Comparison of ENCODE assay signal across 22 cellular contexts in genomic region chr1:43938383-43938782, GRCh38. TPM values are rescaled to one million over a fixed set of nuclear protein-coding genes. Genes with fewer than 3 reads are reported as not detected.
A peak's percentile ranks its signal among the peaks of the same experiment; 100 is the strongest.
DNase-seq lines count a peak whose midpoint lies in the region; ATAC-seq, FAIRE-seq and TF ChIP-seq lines count a peak whose summit lies in the region.
"Had no signal": no experiment of that assay in that cellular context is flagged by ENCODE, and none has a peak within 500 bp of the region (broad histone marks: within the 10 kb centered on the region; RNA-seq: fewer than 3 reads in every experiment).

No MANE protein-coding gene starts in this region.

- peak overlapping the region; percentile 6 for H3K9ac ChIP-seq in keratinocyte (ENCODE audit: control insufficient read depth, extremely low read depth, insufficient read depth, low read length)

- no peaks in the 10 kb centered on the region for H3K9me1 ChIP-seq in keratinocyte (ENCODE audit: control insufficient read depth, extremely low read depth, insufficient read depth, low read length)

- no peak for FAIRE-seq in keratinocyte (lab: Jason Lieb, UNC)

- intact Hi-C loops in spleen (cut with DNase I; ENCODE audit: low total_unique reads): loop anchor here (10.0 kb wide), 1 partner anchor 414 kb away; no protein-coding TSS in a partner anchor

- 87 to 91% (median 91%) methylated on average over 10 of the region's 10 CpGs for WGBS in spleen, 5 donors

- ATAC-seq in GM18858 (IDR thresholded peaks at IDR 0.05; ENCODE audit: unreplicated experiment) (no peak), HG03095 (IDR thresholded peaks at IDR 0.05; ENCODE audit: unreplicated experiment) (no peak)
- ATAC-seq: Panc1, SK-N-SH treated with all-trans-retinoic acid at 6 μM for 48 hours had no signal

- H2AFZ ChIP-seq in keratinocyte (ENCODE audit: control insufficient read depth, low read length): no peak overlapping the region

- H3K27ac ChIP-seq in keratinocyte (ENCODE audit: control insufficient read depth, insufficient read depth, low read length): no peak overlapping the region
- H3K27ac ChIP-seq in spleen: no peak overlapping the region
- H3K27ac ChIP-seq: 22Rv1 had no signal

- H3K27me3 ChIP-seq in keratinocyte (ENCODE audit: control insufficient read depth, extremely low read depth, insufficient read depth, low read length) (no peaks in the 10 kb centered on the region), spleen (replicated peaks in 1 of 7) (peaks cover 0 to 36% (median 24%) of the 10 kb centered on the region in 7 donors)
- H3K27me3 ChIP-seq: MG63 had no signal

- H3K9me3 ChIP-seq in keratinocyte (ENCODE audit: control insufficient read depth, low read depth, low read length): no peaks in the 10 kb centered on the region
- H3K9me3 ChIP-seq in spleen: no peaks in the 10 kb centered on the region
- H3K9me3 ChIP-seq: MG63 had no signal

- H3K4me1 ChIP-seq in keratinocyte (ENCODE audit: control insufficient read depth, extremely low read depth, insufficient read depth, low read length) (peaks cover 30% of the 10 kb centered on the region), spleen (peaks cover 3 to 35% (median 29%) of the 10 kb centered on the region in 6 donors)

- peak; percentile 65 for DNase-seq in G401 (ENCODE audit: low spot score)
- DNase-seq in cerebellar cortex (ENCODE audit: low spot score): peak; percentile 49
- DNase-seq in keratinocyte (ENCODE audit: low read depth, low spot score): no peak
- DNase-seq in spleen: peak; percentile 15
- DNase-seq in SW 1271 (lab: John Stamatoyannopoulos, UW): no peak
- no peak for DNase-seq in germinal center (ENCODE audit: low spot score)
- DNase-seq: ACHN; CD4-positive, CD25-positive, alpha-beta regulatory T cell; DMS153; DND-41; GOT3; IMR-90; KG1; MG63; NCI-H2029 treated with DMSO at 0.1 percent for 48 hours; NCI-H2227 treated with DMSO at 0.1 percent for 48 hours; NCI-H69 had no signal

- dilution Hi-C loops in keratinocyte (cut with MboI; ENCODE audit: extremely low pct_ligation_motif_present, low sequenced_read_pairs): loop anchor here (25.0 kb wide), 2 partner anchors 101 to 226 kb away; partner anchors contain the start of gene ST3GAL3

- peak overlapping the region; percentile 97 for H3K4me2 ChIP-seq in keratinocyte (ENCODE audit: control insufficient read depth, extremely low read depth, insufficient read depth, low read depth, low read length)

- in situ Hi-C loops in G401 (cut with HindIII; ENCODE audit: low sequenced_read_pairs): no loop called here

- no peak overlapping the region for H3K4me3 ChIP-seq in keratinocyte (ENCODE audit: control insufficient read depth in 2 of 3, extremely low read depth in 1 of 3, insufficient read depth in 2 of 3, low read depth in 1 of 3, low read length in 3 of 3)
- H3K4me3 ChIP-seq in spleen: no peak overlapping the region
- H3K4me3 ChIP-seq: MG63 had no signal

- peaks cover 2% of the 10 kb centered on the region for H4K20me1 ChIP-seq in keratinocyte (ENCODE audit: control insufficient read depth, extremely low read depth, insufficient read depth, low read length)

- H3K36me3 ChIP-seq in keratinocyte (ENCODE audit: control insufficient read depth in 2 of 2, extremely low read depth in 1 of 2, insufficient read depth in 2 of 2, low read length in 2 of 2) (peaks cover 9 to 20% of the 10 kb centered on the region in 2 experiments), spleen (no peaks in the 10 kb centered on the region)
- H3K36me3 ChIP-seq: MG63 had no signal

- H3K79me2 ChIP-seq in keratinocyte (ENCODE audit: control insufficient read depth, insufficient read depth, low read length): peaks cover 37% of the 10 kb centered on the region

- no peak for TF ChIP-seq POLR2A in spleen (IDR thresholded peaks at IDR 0.05)

- no peak for TF ChIP-seq CTCF in keratinocyte (optimal IDR thresholded peaks at IDR 0.05 in 1 of 3, IDR thresholded peaks at IDR 0.05 in 1 of 3, conservative IDR thresholded peaks at IDR 0.05 in 1 of 3; ENCODE audit: extremely low read depth in 1 of 3, insufficient read depth in 2 of 3, low read length in 3 of 3)
- no peak for TF ChIP-seq CTCF in spleen (IDR thresholded peaks at IDR 0.05 in 8 of 11, conservative IDR thresholded peaks at IDR 0.05 in 3 of 11)

RNA-seq across cellular contexts. Expression of gene ARTN, which starts 4.8 kb away (rescaled TPM):
- not detected in 2 replicates for total RNA-seq in G401 (2014; rRNA removed; shearing (Covaris generic))
- polyA plus RNA-seq in keratinocyte (27.2 to 49.5 TPM (median 36.0 TPM) in 3 replicates), spleen (1 to 10 TPM in 1 of 3 donors, under 1 TPM in 2; 0.35 to 1.2 (median 0.52) TPM)
- polyA plus RNA-seq in keratinocyte (2011; ENCODE audit: low read depth): 8.9 TPM
- polyA plus RNA-seq in keratinocyte (2011; cell fraction: cytosol; rRNA removed): 16.7 and 46.2 TPM in 2 replicates
- 106 and 145 TPM in 2 replicates for polyA plus RNA-seq in keratinocyte (2011; cell fraction: nucleus; rRNA removed)
- 37.6 and 101 TPM in 2 replicates for polyA plus RNA-seq in keratinocyte (2012; ENCODE audit: low replicate concordance)
- polyA minus RNA-seq in keratinocyte: 15.1 to 47.6 TPM (median 17.2 TPM) in 3 replicates
- polyA minus RNA-seq in keratinocyte (2011; cell fraction: cytosol; rRNA and poly(A)+ RNA removed): 62.5 TPM
- polyA minus RNA-seq in keratinocyte (2011; cell fraction: nucleus; rRNA and poly(A)+ RNA removed): 36.9 and 48.7 TPM in 2 replicates
- total RNA-seq in spleen: 1 to 10 TPM in 1 of 7 donors, under 1 TPM in 2, not detected in 4; 0.63 to 2.1 (median 0.81) TPM
- total RNA-seq: IMR-90 had no signal
- polyA plus RNA-seq: CD4-positive, CD25-positive, alpha-beta regulatory T cell had no signal

RNA-seq across cellular contexts. Expression of gene IPO13, which starts 8.4 kb away (rescaled TPM):
- total RNA-seq in G401 (2014; rRNA removed; shearing (Covaris generic)): 15.9 and 22.6 TPM in 2 replicates
- polyA plus RNA-seq in keratinocyte (20.7 to 40.0 TPM (median 35.7 TPM) in 3 replicates), spleen (10 to 100 TPM; 10.5 to 19.4 (median 16.4) TPM)
- polyA plus RNA-seq in keratinocyte (2011; ENCODE audit: low read depth): 29.5 TPM
- polyA plus RNA-seq in keratinocyte (2011; cell fraction: cytosol; rRNA removed): 23.3 and 31.4 TPM in 2 replicates
- polyA plus RNA-seq in keratinocyte (2011; cell fraction: nucleus; rRNA removed): 88.6 and 100 TPM in 2 replicates
- polyA plus RNA-seq in keratinocyte (2012; ENCODE audit: low replicate concordance): 28.3 and 31.7 TPM in 2 replicates
- 68.1 to 123 TPM (median 111 TPM) in 3 replicates for polyA minus RNA-seq in keratinocyte
- polyA minus RNA-seq in keratinocyte (2011; cell fraction: cytosol; rRNA and poly(A)+ RNA removed): 58.1 TPM
- 46.1 and 57.6 TPM in 2 replicates for polyA minus RNA-seq in keratinocyte (2011; cell fraction: nucleus; rRNA and poly(A)+ RNA removed)
- 10 to 100 TPM; 18.2 to 27.4 (median 22.6) TPM for total RNA-seq in spleen

RNA-seq across cellular contexts. Expression of gene DPH2, which starts 31.4 kb away (rescaled TPM):
- 43.0 and 47.6 TPM in 2 replicates for total RNA-seq in G401 (2014; rRNA removed; shearing (Covaris generic))
- polyA plus RNA-seq in keratinocyte (30.3 to 35.1 TPM (median 33.5 TPM) in 3 replicates), spleen (10 to 100 TPM; 15.7 to 24.6 (median 17.6) TPM)
- 20.3 TPM for polyA plus RNA-seq in keratinocyte (2011; ENCODE audit: low read depth)
- polyA plus RNA-seq in keratinocyte (2011; cell fraction: cytosol; rRNA removed): 20.0 and 29.5 TPM in 2 replicates
- 72.0 and 76.9 TPM in 2 replicates for polyA plus RNA-seq in keratinocyte (2011; cell fraction: nucleus; rRNA removed)
- polyA plus RNA-seq in keratinocyte (2012; ENCODE audit: low replicate concordance): 25.8 and 25.9 TPM in 2 replicates
- polyA minus RNA-seq in keratinocyte: 29.9 to 66.6 TPM (median 33.9 TPM) in 3 replicates
- 35.1 TPM for polyA minus RNA-seq in keratinocyte (2011; cell fraction: cytosol; rRNA and poly(A)+ RNA removed)
- polyA minus RNA-seq in keratinocyte (2011; cell fraction: nucleus; rRNA and poly(A)+ RNA removed): 19.2 and 21.3 TPM in 2 replicates
- total RNA-seq in spleen: 10 to 100 TPM; 22.9 to 36.5 (median 26.1) TPM

RNA-seq across cellular contexts. Expression of gene ATP6V0B, which starts 36.4 kb away (rescaled TPM):
- total RNA-seq in G401 (2014; rRNA removed; shearing (Covaris generic)): 133 and 183 TPM in 2 replicates
- polyA plus RNA-seq in keratinocyte (195 to 325 TPM (median 233 TPM) in 3 replicates), spleen (100 to 1,000 TPM; 176 to 205 (median 177) TPM)
- polyA plus RNA-seq in keratinocyte (2011; ENCODE audit: low read depth): 37.8 TPM
- 213 and 278 TPM in 2 replicates for polyA plus RNA-seq in keratinocyte (2011; cell fraction: cytosol; rRNA removed)
- polyA plus RNA-seq in keratinocyte (2011; cell fraction: nucleus; rRNA removed): 257 and 265 TPM in 2 replicates
- polyA plus RNA-seq in keratinocyte (2012; ENCODE audit: low replicate concordance): 176 and 266 TPM in 2 replicates
- 176 to 259 TPM (median 180 TPM) in 3 replicates for polyA minus RNA-seq in keratinocyte
- 211 TPM for polyA minus RNA-seq in keratinocyte (2011; cell fraction: cytosol; rRNA and poly(A)+ RNA removed)
- polyA minus RNA-seq in keratinocyte (2011; cell fraction: nucleus; rRNA and poly(A)+ RNA removed): 69.2 and 72.5 TPM in 2 replicates
- total RNA-seq in spleen: 100 to 1,000 TPM; 124 to 219 (median 133) TPM

RNA-seq across cellular contexts. Expression of gene B4GALT2, which starts 40.6 kb away (rescaled TPM):
- 38.9 and 56.4 TPM in 2 replicates for total RNA-seq in G401 (2014; rRNA removed; shearing (Covaris generic))
- 39.6 to 60.7 TPM (median 50.4 TPM) in 3 replicates for polyA plus RNA-seq in keratinocyte
- 10.2 TPM for polyA plus RNA-seq in keratinocyte (2011; ENCODE audit: low read depth)
- polyA plus RNA-seq in keratinocyte (2011; cell fraction: cytosol; rRNA removed): 28.8 and 65.0 TPM in 2 replicates
- 25.2 and 34.4 TPM in 2 replicates for polyA plus RNA-seq in keratinocyte (2011; cell fraction: nucleus; rRNA removed)
- 39.3 and 79.8 TPM in 2 replicates for polyA plus RNA-seq in keratinocyte (2012; ENCODE audit: low replicate concordance)
- 43.2 to 116 TPM (median 55.0 TPM) in 3 replicates for polyA minus RNA-seq in keratinocyte
- 108 TPM for polyA minus RNA-seq in keratinocyte (2011; cell fraction: cytosol; rRNA and poly(A)+ RNA removed)
- 21.2 and 21.3 TPM in 2 replicates for polyA minus RNA-seq in keratinocyte (2011; cell fraction: nucleus; rRNA and poly(A)+ RNA removed)
- total RNA-seq in spleen: 10 to 100 TPM; 11.4 to 23.3 (median 13.2) TPM
- 10 to 100 TPM in 1 of 3 donors, 1 to 10 TPM in 2; 7.0 to 13.7 (median 7.7) TPM for polyA plus RNA-seq in spleen

Comparison
In these comparisons a context has a peak if more than half of its experiments do, and no peak if none do; other contexts are left out.
1. DNase-seq: peak in G401 (single experiment), cerebellar cortex (single experiment) and spleen (single experiment); none in keratinocyte (single experiment), SW 1271 (0 of 2) and germinal center (single experiment).